Comparison of ENCODE assay signal across 16 cellular contexts in genomic region chr1:197600751-197601150, GRCh38.
A peak's percentile ranks its signal among the peaks of the same experiment; 100 is the strongest.
DNase-seq lines count a peak whose midpoint lies in the region; ATAC-seq, FAIRE-seq and TF ChIP-seq lines count a peak whose summit lies in the region.
"Had no signal": no experiment of that assay in that cellular context is flagged by ENCODE, and none has a peak within 500 bp of the region (broad histone marks: within the 10 kb centered on the region; RNA-seq: fewer than 3 reads in every experiment).

No MANE protein-coding gene starts in this region.

- no peak overlapping the region for H3K4me3 Mint-ChIP-seq in activated T-cell treated with anti-CD3 and anti-CD28 coated beads, Interleukin-2, amount 50 U/mL, for 72 hours
- H3K4me3 Mint-ChIP-seq: CD4-positive, CD25-positive, alpha-beta regulatory T cell had no signal

- no peaks in the 10 kb centered on the region for H3K9me3 ChIP-seq in kidney (ENCODE audit: control insufficient read depth in 1 of 2, low read length in 2 of 2)
- H3K9me3 ChIP-seq: BLaER1 had no signal

- intact Hi-C loops in left colon (cut with DNase I, micrococcal nuclease), result no loop called here
- intact Hi-C loops in kidney (cut with DNase I), result no loop called here

- no peaks in the 10 kb centered on the region for H3K4me1 ChIP-seq in kidney (ENCODE audit: control insufficient read depth in 1 of 2, insufficient read depth in 1 of 2, low read depth in 1 of 2, low read length in 2 of 2)
- H3K4me1 ChIP-seq: BLaER1 had no signal

- ATAC-seq in activated T-cell treated with anti-CD3 and anti-CD28 coated beads, Interleukin-2, amount 50 U/mL, for 72 hours (replicated peaks in 1 of 2), result no peak
- ATAC-seq in left colon, result peak; percentile 51

- H3K4me1 Mint-ChIP-seq in activated T-cell treated with anti-CD3 and anti-CD28 coated beads, Interleukin-2, amount 50 U/mL, for 72 hours (ENCODE audit: low read depth), result no peaks in the 10 kb centered on the region

- H3K9ac ChIP-seq in kidney (ENCODE audit: low read length in 2 of 2), result no peak overlapping the region
- H3K9ac ChIP-seq: BLaER1, GM23248 had no signal

- H3K4me3 ChIP-seq in kidney (ENCODE audit: low read length in 2 of 2), result no peak overlapping the region
- H3K4me3 ChIP-seq: BLaER1, GM23248 had no signal

- no peak for FAIRE-seq in kidney (lab: Jason Lieb, UNC)
- FAIRE-seq: GM18507 had no signal

- no peaks in the 10 kb centered on the region for H3K27me3 Mint-ChIP-seq in activated T-cell treated with anti-CD3 and anti-CD28 coated beads, Interleukin-2, amount 50 U/mL, for 72 hours (ENCODE audit: low read depth)
- H3K27me3 Mint-ChIP-seq: CD4-positive, CD25-positive, alpha-beta regulatory T cell had no signal

- H3K9me3 Mint-ChIP-seq in activated T-cell treated with anti-CD3 and anti-CD28 coated beads, Interleukin-2, amount 50 U/mL, for 72 hours, result no peaks in the 10 kb centered on the region
- H3K9me3 Mint-ChIP-seq: CD4-positive, CD25-positive, alpha-beta regulatory T cell had no signal

- DNase-seq in activated T-cell treated with anti-CD3 and anti-CD28 coated beads, Interleukin-2, amount 50 U/mL, for 72 hours, result no peak
- no peak for DNase-seq in activated T-cell treated with anti-CD3 and anti-CD28 coated beads, Interleukin-2, amount 50 U/mL, for 1 hour
- peak; percentile 90 for DNase-seq in NCI-H2107 treated with DMSO at 0.1 percent for 48 hours (lab: John Stamatoyannopoulos, UW; ENCODE audit: unreplicated experiment)
- no peak for DNase-seq in left colon
- no peak for DNase-seq in kidney
- no peak for DNase-seq in NCI-H226
- no peak for DNase-seq in NOMO-1 (lab: John Stamatoyannopoulos, UW; ENCODE audit: unreplicated experiment in 2 of 2)
- DNase-seq: 8988T; AML-193; CD4-positive, CD25-positive, alpha-beta regulatory T cell; DMS 273 treated with DMSO at 0.1 percent for 48 hours; GM23248; H7 had no signal

- no peaks in the 10 kb centered on the region for H3K36me3 Mint-ChIP-seq in activated T-cell treated with anti-CD3 and anti-CD28 coated beads, Interleukin-2, amount 50 U/mL, for 72 hours (ENCODE audit: insufficient read depth in 2 of 2)
- H3K36me3 Mint-ChIP-seq: CD4-positive, CD25-positive, alpha-beta regulatory T cell had no signal

- no peaks in the 10 kb centered on the region for H3K36me3 ChIP-seq in kidney (ENCODE audit: control insufficient read depth in 1 of 2, insufficient read depth in 2 of 2, low read length in 2 of 2)
- H3K36me3 ChIP-seq: BLaER1 had no signal

- TF ChIP-seq CTCF in kidney (IDR thresholded peaks at IDR 0.05; ENCODE audit: borderline replicate concordance, extremely low read depth, insufficient read depth), result no peak

- no peak overlapping the region for H3K27ac ChIP-seq in kidney (ENCODE audit: low read depth in 2 of 2, low read length in 2 of 2)
- H3K27ac ChIP-seq: BLaER1, GM23248, HL-60 had no signal

- peak overlapping the region; percentile 25 for H3K27ac Mint-ChIP-seq in activated T-cell treated with anti-CD3 and anti-CD28 coated beads, Interleukin-2, amount 50 U/mL, for 72 hours
- H3K27ac Mint-ChIP-seq: CD4-positive, CD25-positive, alpha-beta regulatory T cell had no signal
